In the genomic region with DNA sequence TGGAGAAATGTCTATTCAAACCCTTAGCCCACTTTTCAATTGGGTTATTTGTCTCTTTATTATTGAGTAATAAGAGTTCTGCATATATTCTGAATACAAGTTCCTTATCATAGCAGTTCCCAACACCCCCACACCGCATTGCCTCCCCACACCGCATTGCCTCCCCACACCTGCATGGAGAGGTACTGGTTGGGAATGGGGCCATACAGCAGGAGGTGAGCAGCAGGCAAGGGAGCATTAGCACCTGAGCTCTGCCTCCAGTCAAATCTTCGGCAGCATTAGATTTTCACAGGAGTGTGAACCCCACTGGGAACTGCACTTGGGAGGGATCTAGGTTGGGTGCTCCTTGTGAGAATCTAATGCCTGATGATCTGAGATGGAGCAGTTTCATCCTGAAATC, we compare ENCODE assay signal across 36 cellular contexts. TPM values are rescaled to one million over a fixed set of nuclear protein-coding genes. Genes with fewer than 3 reads are reported as not detected.
"Had no signal": no experiment of that assay in that cellular context is flagged by ENCODE, and none has a peak within 500 bp of the region (broad histone marks: within the 10 kb centered on the region; RNA-seq: fewer than 3 reads in every experiment).

No MANE protein-coding gene starts in this region.

- H3K36me3 ChIP-seq: breast epithelium had no signal

- H3K9me3 Mint-ChIP-seq: activated B cell treated with CpG ODN at 0.5 μM for 24 hours; activated CD4-positive, alpha-beta memory T cell treated with anti-CD3 and anti-CD28 coated beads for 36 hours; activated CD4-positive, alpha-beta T cell treated with anti-CD3 and anti-CD28 coated beads, Interleukin-2, amount 10 ng/mL, durations not matched to agents 24 days and 14 days; activated CD8-positive, alpha-beta T cell treated with anti-CD3 and anti-CD28 coated beads for 36 hours; activated naive CD4-positive, alpha-beta T cell treated with anti-CD3 and anti-CD28 coated beads for 36 hours; activated naive CD4-positive, alpha-beta T cell treated with anti-CD3 and anti-CD28 coated beads, Interleukin-2, amount 50 U/mL, for 72 hours; activated naive CD8-positive, alpha-beta T cell treated with anti-CD3 and anti-CD28 coated beads for 36 hours; activated T-cell treated with anti-CD3 and anti-CD28 coated beads, Interleukin-2, amount 50 U/mL, for 4 hours; activated T-cell treated with anti-CD3 and anti-CD28 coated beads, Interleukin-2, amount 50 U/mL, for 72 hours; activated T-helper 1 cell treated with anti-CD3 and anti-CD28 coated beads, Interleukin-12 subunit alpha, Interleukin-12 subunit beta, Interleukin-2, Interleukin-4 antibody, amounts not matched to agents 30 ng/mL and 10 ng/mL and 1 ng/mL, durations not matched to agents 14 hours and 24 hours and 36 hours; activated T-helper 17 cell treated with anti-CD3 and anti-CD28 coated beads, Interleukin-2, amount 50 U/mL, for 72 hours; T-helper 1 cell treated with Interleukin-12 subunit alpha and Interleukin-12 subunit beta and Interleukin-4 antibody, amounts not matched to agents 30 μg/mL and 1 μg/mL, for 36 hours had no signal

- H3K4me1 ChIP-seq: adrenal gland, body of pancreas, breast epithelium had no signal

- H3K9me3 ChIP-seq: adrenal gland, body of pancreas, breast epithelium had no signal

- DNase-seq: activated B cell treated with CpG ODN at 0.5 μM for 24 hours; activated CD4-positive, alpha-beta memory T cell treated with anti-CD3 and anti-CD28 coated beads for 36 hours; activated CD4-positive, alpha-beta T cell treated with anti-CD3 and anti-CD28 coated beads for 4 hours; activated CD4-positive, alpha-beta T cell treated with anti-CD3 and anti-CD28 coated beads, Interleukin-2, amount 10 ng/mL, durations not matched to agents 24 days and 14 days; activated CD4-positive, CD25-positive, alpha-beta regulatory T cell treated with anti-CD3 and anti-CD28 coated beads, Interleukin-2, amount 50 U/mL, for 72 hours; activated CD8-positive, alpha-beta memory T cell treated with anti-CD3 and anti-CD28 coated beads, Interleukin-2, amount 10 ng/mL, durations not matched to agents 7 days and 5 days; activated CD8-positive, alpha-beta T cell treated with anti-CD3 and anti-CD28 coated beads for 36 hours; activated effector memory CD4-positive, alpha-beta T cell treated with anti-CD3 and anti-CD28 coated beads, Interleukin-2, amount 50 U/mL, for 16 hours; activated gamma-delta T cell treated with Interleukin-2 at 50 U/mL for 16 hours; activated naive CD4-positive, alpha-beta T cell; activated naive CD4-positive, alpha-beta T cell treated with anti-CD3 and anti-CD28 coated beads for 36 hours; activated naive CD4-positive, alpha-beta T cell treated with anti-CD3 and anti-CD28 coated beads, Interleukin-2, amount 50 U/mL, for 16 hours; activated naive CD8-positive, alpha-beta T cell treated with anti-CD3 and anti-CD28 coated beads for 36 hours; activated T-cell treated with anti-CD3 and anti-CD28 coated beads for 4 hours; activated T-cell treated with anti-CD3 and anti-CD28 coated beads, Interleukin-2, amount 50 U/mL, for 1 hour; activated T-cell treated with anti-CD3 and anti-CD28 coated beads, Interleukin-2, amount 50 U/mL, for 4 hours; activated T-cell treated with anti-CD3 and anti-CD28 coated beads, Interleukin-2, amount 50 U/mL, for 72 hours; adrenal gland; amniotic stem cell; aorta; body of pancreas; brain microvascular endothelial cell; central memory CD4-positive, alpha-beta T cell; SW 1271; T-helper 1 cell; T-helper 2 cell; T-helper 9 cell had no signal

- H3K27me3 Mint-ChIP-seq: activated B cell treated with CpG ODN at 0.5 μM for 24 hours; activated CD4-positive, alpha-beta memory T cell treated with anti-CD3 and anti-CD28 coated beads for 36 hours; activated CD4-positive, alpha-beta T cell treated with anti-CD3 and anti-CD28 coated beads, Interleukin-2, amount 10 ng/mL, durations not matched to agents 24 days and 14 days; activated CD8-positive, alpha-beta memory T cell treated with anti-CD3 and anti-CD28 coated beads, Interleukin-2, amount 10 ng/mL, durations not matched to agents 7 days and 5 days; activated CD8-positive, alpha-beta T cell treated with anti-CD3 and anti-CD28 coated beads for 36 hours; activated naive CD8-positive, alpha-beta T cell treated with anti-CD3 and anti-CD28 coated beads for 36 hours; activated T-helper 17 cell treated with anti-CD3 and anti-CD28 coated beads, Interleukin-2, amount 50 U/mL, for 72 hours had no signal

- H3K4me3 Mint-ChIP-seq: activated B cell treated with CpG ODN at 0.5 μM for 24 hours; activated CD4-positive, alpha-beta memory T cell treated with anti-CD3 and anti-CD28 coated beads for 36 hours; activated CD4-positive, alpha-beta T cell treated with anti-CD3 and anti-CD28 coated beads, Interleukin-2, amount 10 ng/mL, durations not matched to agents 24 days and 14 days; activated CD8-positive, alpha-beta memory T cell treated with anti-CD3 and anti-CD28 coated beads, Interleukin-2, amount 10 ng/mL, durations not matched to agents 7 days and 5 days; activated CD8-positive, alpha-beta T cell treated with anti-CD3 and anti-CD28 coated beads for 36 hours; activated naive CD4-positive, alpha-beta T cell treated with anti-CD3 and anti-CD28 coated beads for 36 hours; activated naive CD8-positive, alpha-beta T cell treated with anti-CD3 and anti-CD28 coated beads for 36 hours; activated T-cell treated with anti-CD3 and anti-CD28 coated beads, Interleukin-2, amount 50 U/mL, for 4 hours; activated T-cell treated with anti-CD3 and anti-CD28 coated beads, Interleukin-2, amount 50 U/mL, for 72 hours; activated T-helper 1 cell treated with anti-CD3 and anti-CD28 coated beads, Interleukin-12 subunit alpha, Interleukin-12 subunit beta, Interleukin-2, Interleukin-4 antibody, amounts not matched to agents 30 ng/mL and 10 ng/mL and 1 ng/mL, durations not matched to agents 14 hours and 24 hours and 36 hours; activated T-helper 17 cell treated with anti-CD3 and anti-CD28 coated beads, Interleukin-2, amount 50 U/mL, for 72 hours; T-helper 1 cell treated with Interleukin-12 subunit alpha and Interleukin-12 subunit beta and Interleukin-4 antibody, amounts not matched to agents 30 μg/mL and 1 μg/mL, for 36 hours; T-helper 2 cell treated with Interferon-gamma antibody and Interleukin-4, amounts not matched to agents 5 μg/mL and 100 μg/mL, for 36 hours had no signal

- H3K27ac Mint-ChIP-seq: activated B cell treated with CpG ODN at 0.5 μM for 24 hours; activated CD4-positive, alpha-beta memory T cell treated with anti-CD3 and anti-CD28 coated beads for 36 hours; activated CD4-positive, alpha-beta T cell treated with anti-CD3 and anti-CD28 coated beads, Interleukin-2, amount 10 ng/mL, durations not matched to agents 24 days and 14 days; activated CD8-positive, alpha-beta memory T cell treated with anti-CD3 and anti-CD28 coated beads, Interleukin-2, amount 10 ng/mL, durations not matched to agents 7 days and 5 days; activated CD8-positive, alpha-beta T cell treated with anti-CD3 and anti-CD28 coated beads for 36 hours; activated naive CD4-positive, alpha-beta T cell treated with anti-CD3 and anti-CD28 coated beads for 36 hours; activated naive CD4-positive, alpha-beta T cell treated with anti-CD3 and anti-CD28 coated beads, Interleukin-2, amount 50 U/mL, for 72 hours; activated naive CD8-positive, alpha-beta T cell treated with anti-CD3 and anti-CD28 coated beads for 36 hours; activated T-cell treated with anti-CD3 and anti-CD28 coated beads, Interleukin-2, amount 50 U/mL, for 72 hours; activated T-helper 1 cell treated with anti-CD3 and anti-CD28 coated beads, Interleukin-12 subunit alpha, Interleukin-12 subunit beta, Interleukin-2, Interleukin-4 antibody, amounts not matched to agents 30 ng/mL and 10 ng/mL and 1 ng/mL, durations not matched to agents 14 hours and 24 hours and 36 hours; activated T-helper 17 cell treated with anti-CD3 and anti-CD28 coated beads, Interleukin-2, amount 50 U/mL, for 72 hours; T-helper 1 cell treated with Interleukin-12 subunit alpha and Interleukin-12 subunit beta and Interleukin-4 antibody, amounts not matched to agents 30 μg/mL and 1 μg/mL, for 36 hours; T-helper 2 cell treated with Interferon-gamma antibody and Interleukin-4, amounts not matched to agents 5 μg/mL and 100 μg/mL, for 36 hours had no signal

- H3K4me1 Mint-ChIP-seq: activated B cell treated with CpG ODN at 0.5 μM for 24 hours; activated CD4-positive, alpha-beta T cell treated with anti-CD3 and anti-CD28 coated beads, Interleukin-2, amount 10 ng/mL, durations not matched to agents 24 days and 14 days; activated CD8-positive, alpha-beta memory T cell treated with anti-CD3 and anti-CD28 coated beads, Interleukin-2, amount 10 ng/mL, durations not matched to agents 7 days and 5 days; activated naive CD8-positive, alpha-beta T cell treated with anti-CD3 and anti-CD28 coated beads for 36 hours had no signal

- H3K27me3 ChIP-seq: adrenal gland, body of pancreas, brain microvascular endothelial cell, breast epithelium had no signal

- H3K27ac ChIP-seq: adrenal gland, body of pancreas, brain microvascular endothelial cell, breast epithelium, VCaP had no signal

- H3K4me3 ChIP-seq: adrenal gland, body of pancreas, breast epithelium had no signal

RNA-seq across cellular contexts. Expression of a gene that starts 42.8 kb away (rescaled TPM):
- total RNA-seq: activated B cell treated with CpG ODN at 0.5 μM for 24 hours; activated CD4-positive, alpha-beta memory T cell treated with anti-CD3 and anti-CD28 coated beads for 36 hours; activated CD4-positive, alpha-beta T cell treated with anti-CD3 and anti-CD28 coated beads, Interleukin-2, amount 10 ng/mL, durations not matched to agents 24 days and 14 days; activated CD8-positive, alpha-beta memory T cell treated with anti-CD3 and anti-CD28 coated beads, Interleukin-2, amount 10 ng/mL, durations not matched to agents 7 days and 5 days; activated CD8-positive, alpha-beta T cell treated with anti-CD3 and anti-CD28 coated beads for 36 hours; activated naive CD4-positive, alpha-beta T cell treated with anti-CD3 and anti-CD28 coated beads for 36 hours; activated naive CD4-positive, alpha-beta T cell treated with anti-CD3 and anti-CD28 coated beads, Interleukin-2, amount 50 U/mL, for 72 hours; activated naive CD8-positive, alpha-beta T cell treated with anti-CD3 and anti-CD28 coated beads for 36 hours; activated T-cell treated with anti-CD3 and anti-CD28 coated beads, Interleukin-2, amount 50 U/mL, for 4 hours; activated T-cell treated with anti-CD3 and anti-CD28 coated beads, Interleukin-2, amount 50 U/mL, for 72 hours; activated T-helper 1 cell treated with anti-CD3 and anti-CD28 coated beads, Interleukin-12 subunit alpha, Interleukin-12 subunit beta, Interleukin-2, Interleukin-4 antibody, amounts not matched to agents 30 ng/mL and 10 ng/mL and 1 ng/mL, durations not matched to agents 14 hours and 24 hours and 36 hours; activated T-helper 17 cell treated with anti-CD3 and anti-CD28 coated beads, Interleukin-2, amount 50 U/mL, for 72 hours; aorta; astrocyte; body of pancreas; cerebellum had no signal
